In genomic region chr11:13207270-13207664, GRCh38 we compare ENCODE assay signal across 9 cellular contexts.
DNase-seq lines count a peak whose midpoint lies in the region; ATAC-seq and TF ChIP-seq lines count a peak whose summit lies in the region.
"Had no signal": no experiment of that assay in that cellular context is flagged by ENCODE, and none has a peak within 500 bp of the region (broad histone marks: within the 10 kb centered on the region; RNA-seq: fewer than 3 reads in every experiment).

No MANE protein-coding gene starts in this region.

- H3F3A ChIP-seq in PC-9 (ENCODE audit: insufficient read depth, low read depth) = peaks cover 22% of the 10 kb centered on the region

- CTCF ChIA-PET in Calu3 (lab: Charles Lee) = interaction anchor here (0.6 to 1.9 kb wide), 5 partner anchors 69 to 1685 kb away, joined by 3 to 6 read pairs (median 3); partner anchors contain the start of gene CYP2R1
- CTCF ChIA-PET in PC-9 (lab: Charles Lee) = interaction anchor here (0.6 to 1.1 kb wide), 2 partner anchors 9 to 510 kb away, joined by 5 to 9 read pairs; no protein-coding TSS in a partner anchor

- peaks cover 11% of the 10 kb centered on the region for H3K36me3 Mint-ChIP-seq in Calu3 (ENCODE audit: insufficient read depth, unreplicated experiment)
- H3K36me3 Mint-ChIP-seq in effector memory CD8-positive, alpha-beta T cell (ENCODE audit: insufficient read depth) = no peaks in the 10 kb centered on the region

- H3K9me3 Mint-ChIP-seq in Calu3 (ENCODE audit: low read depth, unreplicated experiment) = no peaks in the 10 kb centered on the region
- H3K9me3 Mint-ChIP-seq in effector memory CD8-positive, alpha-beta T cell = no peaks in the 10 kb centered on the region

- H4K20me1 ChIP-seq in PC-9 (ENCODE audit: insufficient read depth) (no peaks in the 10 kb centered on the region), osteoblast (ENCODE audit: insufficient read depth, low read length) (no peaks in the 10 kb centered on the region)

- H3K27ac Mint-ChIP-seq in Calu3 (ENCODE audit: unreplicated experiment) = peak overlapping the region; percentile 88
- peak overlapping the region in 1 of 2 donors; percentile 75 for H3K27ac Mint-ChIP-seq in effector memory CD8-positive, alpha-beta T cell

- TF ChIP-seq CTCF in Calu3 (IDR thresholded peaks at IDR 0.05; ENCODE audit: unreplicated experiment) (no peak), PC-9 (conservative IDR thresholded peaks at IDR 0.05) (peak; percentile 33; the same call in 1 of the 2 replicates), osteoblast (IDR thresholded peaks at IDR 0.05; ENCODE audit: extremely low read depth, low read depth, low read length) (peak; percentile 22)

- H3K4me2 ChIP-seq in PC-9 = peak overlapping the region; percentile 86
- peak overlapping the region; percentile 78 for H3K4me2 ChIP-seq in osteoblast (ENCODE audit: insufficient read depth, low read length)

- peak overlapping the region; percentile 79 for H3K27ac ChIP-seq in PC-9
- H3K27ac ChIP-seq in osteoblast (ENCODE audit: low read depth, low read length) = peak overlapping the region; percentile 70

- H3K4me1 Mint-ChIP-seq in Calu3 (ENCODE audit: low read depth, unreplicated experiment) = peaks cover 24% of the 10 kb centered on the region
- H3K4me1 Mint-ChIP-seq in effector memory CD8-positive, alpha-beta T cell (ENCODE audit: low read depth in 2 of 2) = peaks cover 14% of the 10 kb centered on the region in 2 donors

- DNase-seq in Calu3 = no peak
- no peak for DNase-seq in PC-9
- no peak for DNase-seq in effector memory CD8-positive, alpha-beta T cell
- DNase-seq in osteoblast (ENCODE audit: insufficient read length, low spot score, missing footprints) = no peak
- DNase-seq in NOMO-1 treated with dmso at 0.1 percent for 144 hours (lab: John Stamatoyannopoulos, UW; ENCODE audit: unreplicated experiment) = no peak
- no peak for DNase-seq in sciatic nerve (ENCODE audit: low spot score)
- no peak for DNase-seq in activated CD4-positive, alpha-beta T cell treated with anti-CD3 and anti-CD28 coated beads for 48 hours
- DNase-seq: dermis blood vessel endothelial cell had no signal

- H3K36me3 ChIP-seq in PC-9 (ENCODE audit: low read depth) = no peaks in the 10 kb centered on the region
- no peaks in the 10 kb centered on the region for H3K36me3 ChIP-seq in osteoblast (ENCODE audit: insufficient read depth, low read length)

- intact Hi-C loops in Calu3 (cut with micrococcal nuclease; ENCODE audit: unreplicated experiment) = loop anchor here (1.0 kb wide), 1 partner anchor 243 kb away; no protein-coding TSS in a partner anchor
- intact Hi-C loops in PC-9 (cut with micrococcal nuclease; ENCODE audit: unreplicated experiment) = loop anchor here (1.0 to 2.0 kb wide), 2 partner anchors 24 to 918 kb away; no protein-coding TSS in a partner anchor
- intact Hi-C loops in sciatic nerve (cut with DNase I) = no loop called here

- peak overlapping the region; percentile 54; the same call in 1 of the 2 replicates for H3K4me3 ChIP-seq in PC-9
- no peak overlapping the region for H3K4me3 ChIP-seq in osteoblast (ENCODE audit: insufficient read depth, low read length)

- no TSS peak for BruUV-seq in Calu3 (replicated peaks; lab: Mats Ljungman, UMichigan)
- no TSS peak for BruUV-seq in PC-9 (replicated peaks; lab: Mats Ljungman, UMichigan)

- H3K27me3 ChIP-seq in PC-9 (ENCODE audit: insufficient read depth, low read depth) (no peaks in the 10 kb centered on the region), osteoblast (ENCODE audit: insufficient read depth, low read length) (no peaks in the 10 kb centered on the region)

- H3K9me3 ChIP-seq in PC-9 (ENCODE audit: insufficient read depth, low read depth) (no peaks in the 10 kb centered on the region), osteoblast (ENCODE audit: low read depth, low read length) (no peaks in the 10 kb centered on the region)

- H3K79me2 ChIP-seq in PC-9 (ENCODE audit: low read depth) (no peaks in the 10 kb centered on the region), osteoblast (ENCODE audit: insufficient read depth, low read length) (no peaks in the 10 kb centered on the region)

- POLR2A ChIA-PET in PC-9 (lab: Charles Lee; ENCODE audit: unreplicated experiment) = interaction anchor here (0.6 to 0.7 kb wide), 2 partner anchors 131 to 143 kb away, joined by 8 to 10 read pairs; no protein-coding TSS in a partner anchor

- H3K9me2 ChIP-seq in PC-9 (ENCODE audit: insufficient read depth) = no peaks in the 10 kb centered on the region

- H3K4me3 Mint-ChIP-seq in Calu3 (ENCODE audit: low read depth, unreplicated experiment) = peak overlapping the region; percentile 71
- H3K4me3 Mint-ChIP-seq in effector memory CD8-positive, alpha-beta T cell = peak overlapping the region; percentile 80 to 87

- peaks cover 33% of the 10 kb centered on the region for H3K4me1 ChIP-seq in PC-9 (replicated peaks; ENCODE audit: insufficient read depth)
- peaks cover 11% of the 10 kb centered on the region for H3K4me1 ChIP-seq in osteoblast (ENCODE audit: insufficient read depth, low read length)

- ATAC-seq in effector memory CD8-positive, alpha-beta T cell (replicated peaks) = no peak
- ATAC-seq in sciatic nerve (no peak), GM19455 (IDR thresholded peaks at IDR 0.05; ENCODE audit: unreplicated experiment) (no peak)

- no peaks in the 10 kb centered on the region for H3K27me3 Mint-ChIP-seq in Calu3 (ENCODE audit: unreplicated experiment)
- no peaks in the 10 kb centered on the region for H3K27me3 Mint-ChIP-seq in effector memory CD8-positive, alpha-beta T cell

- H2AFZ ChIP-seq in PC-9 (peak overlapping the region; percentile 71; the same call in 1 of the 2 replicates), osteoblast (ENCODE audit: low read length) (peak overlapping the region; percentile 87)
